3 cellular contexts compared by ENCODE assay signal in the genomic region with DNA sequence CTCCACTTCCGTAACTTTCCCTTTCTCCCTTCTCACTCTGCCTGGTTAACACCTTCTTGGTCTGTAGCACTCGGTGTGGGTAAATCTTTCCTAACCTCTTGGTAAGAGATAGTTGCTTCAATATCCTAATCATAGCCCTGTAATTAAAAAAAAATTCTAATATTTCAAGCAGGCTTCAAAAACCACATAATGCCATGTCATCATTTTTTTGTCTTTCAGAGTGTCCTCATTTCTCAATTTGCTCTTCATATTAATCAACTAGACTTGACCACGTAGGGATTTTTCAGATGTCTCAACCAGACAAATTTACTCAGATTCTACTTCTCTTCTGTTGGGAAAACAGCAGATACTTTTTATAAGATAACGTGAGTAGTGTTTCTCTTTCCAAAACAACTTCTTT.
TF ChIP-seq lines count a peak whose summit lies in the region.

No MANE protein-coding gene starts in this region.

TF ChIP-seq in HepG2, 621 proteins besides CTCF, POLR2A, EP300 and RAD21:
- TF ChIP-seq, protein P1, sequence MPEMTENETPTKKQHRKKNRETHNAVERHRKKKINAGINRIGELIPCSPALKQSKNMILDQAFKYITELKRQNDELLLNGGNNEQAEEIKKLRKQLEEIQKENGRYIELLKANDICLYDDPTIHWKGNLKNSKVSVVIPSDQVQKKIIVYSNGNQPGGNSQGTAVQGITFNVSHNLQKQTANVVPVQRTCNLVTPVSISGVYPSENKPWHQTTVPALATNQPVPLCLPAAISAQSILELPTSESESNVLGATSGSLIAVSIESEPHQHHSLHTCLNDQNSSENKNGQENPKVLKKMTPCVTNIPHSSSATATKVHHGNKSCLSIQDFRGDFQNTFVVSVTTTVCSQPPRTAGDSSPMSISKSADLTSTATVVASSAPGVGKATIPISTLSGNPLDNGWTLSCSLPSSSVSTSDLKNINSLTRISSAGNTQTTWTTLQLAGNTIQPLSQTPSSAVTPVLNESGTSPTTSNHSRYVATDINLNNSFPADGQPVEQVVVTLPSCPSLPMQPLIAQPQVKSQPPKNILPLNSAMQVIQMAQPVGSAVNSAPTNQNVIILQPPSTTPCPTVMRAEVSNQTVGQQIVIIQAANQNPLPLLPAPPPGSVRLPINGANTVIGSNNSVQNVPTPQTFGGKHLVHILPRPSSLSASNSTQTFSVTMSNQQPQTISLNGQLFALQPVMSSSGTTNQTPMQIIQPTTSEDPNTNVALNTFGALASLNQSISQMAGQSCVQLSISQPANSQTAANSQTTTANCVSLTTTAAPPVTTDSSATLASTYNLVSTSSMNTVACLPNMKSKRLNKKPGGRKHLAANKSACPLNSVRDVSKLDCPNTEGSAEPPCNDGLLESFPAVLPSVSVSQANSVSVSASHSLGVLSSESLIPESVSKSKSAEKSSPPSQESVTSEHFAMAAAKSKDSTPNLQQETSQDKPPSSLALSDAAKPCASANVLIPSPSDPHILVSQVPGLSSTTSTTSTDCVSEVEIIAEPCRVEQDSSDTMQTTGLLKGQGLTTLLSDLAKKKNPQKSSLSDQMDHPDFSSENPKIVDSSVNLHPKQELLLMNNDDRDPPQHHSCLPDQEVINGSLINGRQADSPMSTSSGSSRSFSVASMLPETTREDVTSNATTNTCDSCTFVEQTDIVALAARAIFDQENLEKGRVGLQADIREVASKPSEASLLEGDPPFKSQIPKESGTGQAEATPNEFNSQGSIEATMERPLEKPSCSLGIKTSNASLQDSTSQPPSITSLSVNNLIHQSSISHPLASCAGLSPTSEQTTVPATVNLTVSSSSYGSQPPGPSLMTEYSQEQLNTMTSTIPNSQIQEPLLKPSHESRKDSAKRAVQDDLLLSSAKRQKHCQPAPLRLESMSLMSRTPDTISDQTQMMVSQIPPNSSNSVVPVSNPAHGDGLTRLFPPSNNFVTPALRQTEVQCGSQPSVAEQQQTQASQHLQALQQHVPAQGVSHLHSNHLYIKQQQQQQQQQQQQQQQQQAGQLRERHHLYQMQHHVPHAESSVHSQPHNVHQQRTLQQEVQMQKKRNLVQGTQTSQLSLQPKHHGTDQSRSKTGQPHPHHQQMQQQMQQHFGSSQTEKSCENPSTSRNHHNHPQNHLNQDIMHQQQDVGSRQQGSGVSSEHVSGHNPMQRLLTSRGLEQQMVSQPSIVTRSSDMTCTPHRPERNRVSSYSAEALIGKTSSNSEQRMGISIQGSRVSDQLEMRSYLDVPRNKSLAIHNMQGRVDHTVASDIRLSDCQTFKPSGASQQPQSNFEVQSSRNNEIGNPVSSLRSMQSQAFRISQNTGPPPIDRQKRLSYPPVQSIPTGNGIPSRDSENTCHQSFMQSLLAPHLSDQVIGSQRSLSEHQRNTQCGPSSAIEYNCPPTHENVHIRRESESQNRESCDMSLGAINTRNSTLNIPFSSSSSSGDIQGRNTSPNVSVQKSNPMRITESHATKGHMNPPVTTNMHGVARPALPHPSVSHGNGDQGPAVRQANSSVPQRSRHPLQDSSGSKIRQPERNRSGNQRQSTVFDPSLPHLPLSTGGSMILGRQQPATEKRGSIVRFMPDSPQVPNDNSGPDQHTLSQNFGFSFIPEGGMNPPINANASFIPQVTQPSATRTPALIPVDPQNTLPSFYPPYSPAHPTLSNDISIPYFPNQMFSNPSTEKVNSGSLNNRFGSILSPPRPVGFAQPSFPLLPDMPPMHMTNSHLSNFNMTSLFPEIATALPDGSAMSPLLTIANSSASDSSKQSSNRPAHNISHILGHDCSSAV (CRISPR knock-in tag; IDR thresholded peaks at IDR 0.05; ENCODE audit: borderline replicate concordance): no peak
- TF ChIP-seq, protein P2, sequence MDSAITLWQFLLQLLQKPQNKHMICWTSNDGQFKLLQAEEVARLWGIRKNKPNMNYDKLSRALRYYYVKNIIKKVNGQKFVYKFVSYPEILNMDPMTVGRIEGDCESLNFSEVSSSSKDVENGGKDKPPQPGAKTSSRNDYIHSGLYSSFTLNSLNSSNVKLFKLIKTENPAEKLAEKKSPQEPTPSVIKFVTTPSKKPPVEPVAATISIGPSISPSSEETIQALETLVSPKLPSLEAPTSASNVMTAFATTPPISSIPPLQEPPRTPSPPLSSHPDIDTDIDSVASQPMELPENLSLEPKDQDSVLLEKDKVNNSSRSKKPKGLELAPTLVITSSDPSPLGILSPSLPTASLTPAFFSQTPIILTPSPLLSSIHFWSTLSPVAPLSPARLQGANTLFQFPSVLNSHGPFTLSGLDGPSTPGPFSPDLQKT (CRISPR knock-in tag; IDR thresholded peaks at IDR 0.05; ENCODE audit: borderline replicate concordance): no peak
- TF ChIP-seq MAFF (IDR thresholded peaks at IDR 0.05; ENCODE audit: low read depth, low read length) (peak; percentile 93), MAFK (conservative IDR thresholded peaks at IDR 0.05 in 1 of 2, IDR thresholded peaks at IDR 0.05 in 1 of 2; ENCODE audit: low read length in 2 of 2) (peak; percentile 87 to 96)

TF ChIP-seq in IMR-90, 13 proteins besides CTCF, POLR2A, EP300 and RAD21:
- TF ChIP-seq MAFK (IDR thresholded peaks at IDR 0.05; ENCODE audit: low read depth, low read length): peak; percentile 97
- TF ChIP-seq, protein P3, sequence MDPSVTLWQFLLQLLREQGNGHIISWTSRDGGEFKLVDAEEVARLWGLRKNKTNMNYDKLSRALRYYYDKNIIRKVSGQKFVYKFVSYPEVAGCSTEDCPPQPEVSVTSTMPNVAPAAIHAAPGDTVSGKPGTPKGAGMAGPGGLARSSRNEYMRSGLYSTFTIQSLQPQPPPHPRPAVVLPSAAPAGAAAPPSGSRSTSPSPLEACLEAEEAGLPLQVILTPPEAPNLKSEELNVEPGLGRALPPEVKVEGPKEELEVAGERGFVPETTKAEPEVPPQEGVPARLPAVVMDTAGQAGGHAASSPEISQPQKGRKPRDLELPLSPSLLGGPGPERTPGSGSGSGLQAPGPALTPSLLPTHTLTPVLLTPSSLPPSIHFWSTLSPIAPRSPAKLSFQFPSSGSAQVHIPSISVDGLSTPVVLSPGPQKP (IDR thresholded peaks at IDR 0.05; ENCODE audit: borderline replicate concordance, low read depth, low read length): no peak
TF ChIP-seq in IMR-90: peak in this region for 1.

TF ChIP-seq in H1, 55 proteins besides CTCF, POLR2A, EP300 and RAD21:
- TF ChIP-seq TBP (IDR thresholded peaks at IDR 0.05; ENCODE audit: low read depth, low read length): no peak
- TF ChIP-seq MAFK (IDR thresholded peaks at IDR 0.05; ENCODE audit: low read depth, low read length): peak; percentile 76; the same call in 1 of the 2 replicates
- TF ChIP-seq SP2 (IDR thresholded peaks at IDR 0.05; ENCODE audit: low read length): no peak
- no peak for TF ChIP-seq NANOG (IDR thresholded peaks at IDR 0.05; ENCODE audit: insufficient read depth, low read depth, low read length, poor library complexity, severe bottlenecking)
- no peak for TF ChIP-seq CEBPB (IDR thresholded peaks at IDR 0.05; ENCODE audit: low read depth, low read length)
- no peak for TF ChIP-seq CBX5 (IDR thresholded peaks at IDR 0.05; ENCODE audit: low read depth, low read length)
